ENCODE assay signal across 18 cellular contexts in genomic region chr4:153169811-153170210, GRCh38. TPM values are rescaled to one million over a fixed set of nuclear protein-coding genes. Genes with fewer than 3 reads are reported as not detected.
DNase-seq lines count a peak whose midpoint lies in the region; ATAC-seq and TF ChIP-seq lines count a peak whose summit lies in the region.
"Had no signal": no experiment of that assay in that cellular context is flagged by ENCODE, and none has a peak within 500 bp of the region (broad histone marks: within the 10 kb centered on the region; RNA-seq: fewer than 3 reads in every experiment).

No MANE protein-coding gene starts in this region.

- ATAC-seq in natural killer cell treated with Interleukin-12 subunit alpha and Interleukin-12 subunit beta and Interleukin-15 and Interleukin-18, amount 100 ng/mL, for 72 hours = no peak
- ATAC-seq: A549 had no signal

- H3K36me3 Mint-ChIP-seq in brain = peaks cover 24% of the 10 kb centered on the region
- no peaks in the 10 kb centered on the region for H3K36me3 Mint-ChIP-seq in natural killer cell treated with Interleukin-12 subunit alpha and Interleukin-12 subunit beta and Interleukin-15 and Interleukin-18, amount 100 ng/mL, for 72 hours

- peaks cover 4 to 14% (median 11%) of the 10 kb centered on the region in 5 experiments for H3K9me3 Mint-ChIP-seq in brain
- H3K9me3 Mint-ChIP-seq in natural killer cell treated with Interleukin-12 subunit alpha and Interleukin-12 subunit beta and Interleukin-15 and Interleukin-18, amount 100 ng/mL, for 72 hours = no peaks in the 10 kb centered on the region

- TF ChIP-seq CTCF in brain (conservative IDR thresholded peaks at IDR 0.05) = no peak

- H3K4me1 Mint-ChIP-seq in brain = peaks cover 59% of the 10 kb centered on the region
- no peaks in the 10 kb centered on the region for H3K4me1 Mint-ChIP-seq in natural killer cell treated with Interleukin-12 subunit alpha and Interleukin-12 subunit beta and Interleukin-15 and Interleukin-18, amount 100 ng/mL, for 72 hours (ENCODE audit: low read depth in 2 of 2)
- H3K4me1 Mint-ChIP-seq: CD4-positive, CD25-positive, alpha-beta regulatory T cell had no signal

- H3K4me3 Mint-ChIP-seq in brain = peak overlapping the region in 3 of 5 experiments; percentile 45 to 64 (median 56)
- H3K4me3 Mint-ChIP-seq in natural killer cell treated with Interleukin-12 subunit alpha and Interleukin-12 subunit beta and Interleukin-15 and Interleukin-18, amount 100 ng/mL, for 72 hours = no peak overlapping the region
- H3K4me3 Mint-ChIP-seq: CD4-positive, CD25-positive, alpha-beta regulatory T cell had no signal

- H3K27ac Mint-ChIP-seq in brain = peak overlapping the region; percentile 12 to 94 (median 89)
- no peak overlapping the region for H3K27ac Mint-ChIP-seq in natural killer cell treated with Interleukin-12 subunit alpha and Interleukin-12 subunit beta and Interleukin-15 and Interleukin-18, amount 100 ng/mL, for 72 hours
- H3K27ac Mint-ChIP-seq: CD4-positive, CD25-positive, alpha-beta regulatory T cell had no signal

- DNase-seq in COLO829 (ENCODE audit: low spot score) (peak; percentile 80), hippocampal formation (lab: John Stamatoyannopoulos, UW) (peak; percentile 78 to 94), occipital lobe (lab: John Stamatoyannopoulos, UW) (peak; percentile 40), iPS-NIHi7 (ENCODE audit: extremely low spot score) (no peak)
- DNase-seq in activated CD4-positive, alpha-beta T cell treated with anti-CD3 and anti-CD28 coated beads for 4 hours = no peak
- no peak for DNase-seq in effector CD4-positive, alpha-beta T cell
- no peak for DNase-seq in natural killer cell treated with Interleukin-12 subunit alpha and Interleukin-12 subunit beta and Interleukin-15 and Interleukin-18, amount 100 ng/mL, for 72 hours (ENCODE audit: low spot score)
- DNase-seq: Calu3; CD4-positive, CD25-positive, alpha-beta regulatory T cell; GOT3; KG1; NCI-H1092; NCI-H226; NCI-H526 treated with DMSO at 0.1 percent for 48 hours; NK-92 treated with Interleukin-12 subunit alpha and Interleukin-12 subunit beta, amount 100 ng/mL, for 24 hours; OCI-M1 had no signal

- no peaks in the 10 kb centered on the region for H3K27me3 Mint-ChIP-seq in brain
- H3K27me3 Mint-ChIP-seq in natural killer cell treated with Interleukin-12 subunit alpha and Interleukin-12 subunit beta and Interleukin-15 and Interleukin-18, amount 100 ng/mL, for 72 hours = peaks cover 20 to 41% of the 10 kb centered on the region in 2 donors

RNA-seq across cellular contexts. Expression of gene TRIM2, which starts 34.4 kb away (rescaled TPM):
- 17.8 TPM for polyA plus RNA-seq in brain (ENCODE audit: insufficient read depth, low read depth, low replicate concordance)
- 990 TPM for total RNA-seq in occipital lobe
- total RNA-seq in natural killer cell treated with Interleukin-12 subunit alpha and Interleukin-12 subunit beta and Interleukin-15 and Interleukin-18, amount 100 ng/mL, for 72 hours = not detected

Comparison
In these comparisons a context has a peak if more than half of its experiments do, and no peak if none do; other contexts are left out.
1. DNase-seq: peak in COLO829 (single experiment), hippocampal formation (2 of 2) and occipital lobe (single experiment); none in activated CD4-positive, alpha-beta T cell treated with anti-CD3 and anti-CD28 coated beads for 4 hours (0 of 2), effector CD4-positive, alpha-beta T cell (single experiment), iPS-NIHi7 (single experiment) and natural killer cell treated with Interleukin-12 subunit alpha and Interleukin-12 subunit beta and Interleukin-15 and Interleukin-18, amount 100 ng/mL, for 72 hours (single experiment).
2. H3K27ac Mint-ChIP-seq: peak in brain (5 of 5); none in natural killer cell treated with Interleukin-12 subunit alpha and Interleukin-12 subunit beta and Interleukin-15 and Interleukin-18, amount 100 ng/mL, for 72 hours (0 of 2).
3. RNA of gene TRIM2, which starts 34.4 kb away (total RNA-seq): 990 TPM in occipital lobe (single experiment); not detected in natural killer cell treated with Interleukin-12 subunit alpha and Interleukin-12 subunit beta and Interleukin-15 and Interleukin-18, amount 100 ng/mL, for 72 hours; every median in the first group is over 100 times any median in the second.